ENCODE assay signal across 20 cellular contexts in the genomic region with DNA sequence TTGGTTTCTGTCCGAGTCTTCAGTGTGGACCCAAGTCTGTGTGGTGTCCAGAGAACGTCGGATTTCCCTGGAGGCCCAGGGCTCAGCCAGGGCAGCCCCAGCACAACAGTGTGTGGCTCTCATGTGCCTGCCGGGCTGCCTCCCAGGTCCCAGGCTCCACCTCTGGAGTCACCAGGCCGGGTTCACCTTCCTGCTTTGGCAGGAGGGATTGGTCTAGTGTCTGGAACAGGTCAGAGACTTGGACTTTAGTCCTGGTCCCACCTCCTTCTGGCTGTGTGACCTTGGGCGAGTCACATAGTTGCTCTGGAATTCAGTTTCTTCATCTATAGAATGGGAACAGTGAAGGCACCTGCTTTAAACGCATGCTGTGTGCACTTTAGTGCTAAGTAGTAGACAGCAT. TPM values are rescaled to one million over a fixed set of nuclear protein-coding genes. Genes with fewer than 3 reads are reported as not detected.
DNase-seq lines count a peak whose midpoint lies in the region; ATAC-seq, FAIRE-seq and TF ChIP-seq lines count a peak whose summit lies in the region.
"Had no signal": no experiment of that assay in that cellular context is flagged by ENCODE, and none has a peak within 500 bp of the region (broad histone marks: within the 10 kb centered on the region; RNA-seq: fewer than 3 reads in every experiment).

No MANE protein-coding gene starts in this region.

- peak in 3 of 4 donors; percentile 40 to 69 (median 53) for DNase-seq in body of pancreas
- DNase-seq in left lobe of liver (ENCODE audit: low spot score) = peak; percentile 87
- DNase-seq in mucosa of descending colon = peak in 2 of 3 donors; percentile 38 to 51
- peak; percentile 87 for DNase-seq in small intestine
- no peak for DNase-seq in neural progenitor cell (ENCODE audit: low spot score)
- DNase-seq in putamen (ENCODE audit: low spot score) = no peak
- DNase-seq: DMS153, DMS79 treated with DMSO at 0.1 percent for 48 hours, EL, H7 had no signal

- no peaks in the 10 kb centered on the region for H3K27me3 ChIP-seq in body of pancreas
- H3K27me3 ChIP-seq in small intestine (ENCODE audit: control insufficient read depth in 2 of 2, insufficient read depth in 2 of 2, low read length in 2 of 2) = no peaks in the 10 kb centered on the region
- H3K27me3 ChIP-seq in neural progenitor cell = no peaks in the 10 kb centered on the region

- no peak overlapping the region for H3K27ac Mint-ChIP-seq in neural progenitor cell
- H3K27ac Mint-ChIP-seq: GM23338 had no signal

- H3K4me1 Mint-ChIP-seq in neural progenitor cell = peaks cover 12% of the 10 kb centered on the region

- no peak for TF ChIP-seq POLR2A in body of pancreas (IDR thresholded peaks at IDR 0.05)

- H3K4me2 ChIP-seq in neural progenitor cell = no peak overlapping the region
- H3K4me2 ChIP-seq: GM23338 had no signal

- FAIRE-seq in small intestine (lab: Jason Lieb, UNC) = no peak
- FAIRE-seq: A204.1, G401.6, GM12891, HTR-8/SVneo had no signal

- TF ChIP-seq CTCF in body of pancreas (IDR thresholded peaks at IDR 0.05) (no peak), mucosa of descending colon (IDR thresholded peaks at IDR 0.05) (no peak), neural progenitor cell (IDR thresholded peaks at IDR 0.05) (no peak)

- H3K36me3 ChIP-seq in body of pancreas (replicated peaks in 1 of 2; ENCODE audit: insufficient read depth in 1 of 2, low read depth in 2 of 2) = peaks cover 0 to 8% of the 10 kb centered on the region in 2 donors
- H3K36me3 ChIP-seq in mucosa of descending colon (ENCODE audit: low read depth) = peaks cover 6% of the 10 kb centered on the region
- peaks cover 13 to 19% of the 10 kb centered on the region in 2 donors for H3K36me3 ChIP-seq in small intestine (ENCODE audit: control insufficient read depth in 2 of 2, insufficient read depth in 2 of 2, low read length in 2 of 2)
- H3K36me3 ChIP-seq in neural progenitor cell = no peaks in the 10 kb centered on the region

- ATAC-seq in body of pancreas = no peak
- ATAC-seq in left lobe of liver = peak; percentile 56
- peak; percentile 14 for ATAC-seq in mucosa of descending colon
- ATAC-seq in HG03442 (IDR thresholded peaks at IDR 0.05; ENCODE audit: unreplicated experiment) = no peak
- no peak for ATAC-seq in HG03280 (IDR thresholded peaks at IDR 0.05; ENCODE audit: unreplicated experiment)
- ATAC-seq: GM23338 had no signal

- H4K20me1 ChIP-seq in neural progenitor cell (ENCODE audit: low read depth) = peaks cover 10% of the 10 kb centered on the region

- 56% methylated on average over 7 of the region's 7 CpGs; no CpG with 5 or more reads in 1 of the 2 donors for WGBS in body of pancreas, 2 donors
- 42 to 76% (median 53%) methylated on average over 7 of the region's 7 CpGs for WGBS in small intestine, 3 donors

- H2AFZ ChIP-seq in neural progenitor cell (replicated peaks) = no peak overlapping the region
- H2AFZ ChIP-seq: GM23338 had no signal

- no peak overlapping the region for H3K9ac ChIP-seq in neural progenitor cell

- H3K79me2 ChIP-seq in neural progenitor cell (ENCODE audit: low read depth) = peaks cover 44% of the 10 kb centered on the region

- no peaks in the 10 kb centered on the region for H3K9me3 Mint-ChIP-seq in neural progenitor cell
- H3K9me3 Mint-ChIP-seq: GM23338 had no signal

- H3K4me1 ChIP-seq in body of pancreas = peaks cover 28% of the 10 kb centered on the region
- H3K4me1 ChIP-seq in mucosa of descending colon (ENCODE audit: low read depth) = peaks cover 35% of the 10 kb centered on the region
- peaks cover 5 to 16% of the 10 kb centered on the region in 2 donors for H3K4me1 ChIP-seq in small intestine (ENCODE audit: control insufficient read depth in 2 of 2, insufficient read depth in 1 of 2, low read depth in 1 of 2, low read length in 1 of 2)
- peaks cover 8% of the 10 kb centered on the region for H3K4me1 ChIP-seq in neural progenitor cell

- H3K9me3 ChIP-seq in body of pancreas (no peaks in the 10 kb centered on the region), mucosa of descending colon (no peaks in the 10 kb centered on the region), small intestine (ENCODE audit: control insufficient read depth, low read depth) (no peaks in the 10 kb centered on the region), neural progenitor cell (ENCODE audit: low read depth) (no peaks in the 10 kb centered on the region)

- intact Hi-C loops in body of pancreas (cut with DNase I) = no loop called here
- intact Hi-C loops in mucosa of descending colon (cut with DNase I, micrococcal nuclease) = no loop called here

- no peaks in the 10 kb centered on the region for H3F3A ChIP-seq in neural progenitor cell (ENCODE audit: low read depth)

- no peak overlapping the region for H3K4me3 Mint-ChIP-seq in neural progenitor cell
- H3K4me3 Mint-ChIP-seq: B cell, GM23338 had no signal

- H3K4me3 ChIP-seq in body of pancreas (no peak overlapping the region), mucosa of descending colon (no peak overlapping the region), small intestine (ENCODE audit: low read depth in 1 of 2, low read length in 2 of 2) (no peak overlapping the region), neural progenitor cell (no peak overlapping the region)
- H3K4me3 ChIP-seq: GM23338 had no signal

- peaks cover 2% of the 10 kb centered on the region for H3K27me3 Mint-ChIP-seq in neural progenitor cell (ENCODE audit: insufficient read depth, low read depth)
- H3K27me3 Mint-ChIP-seq: B cell; CD4-positive, alpha-beta memory T cell had no signal

- H3K36me3 Mint-ChIP-seq in neural progenitor cell = peaks cover 3% of the 10 kb centered on the region

- H3K27ac ChIP-seq in body of pancreas (peak overlapping the region in 2 of 4 donors; percentile 12 to 25), small intestine (ENCODE audit: low read depth in 1 of 2, low read length in 1 of 2) (peak overlapping the region in 1 of 2 donors; percentile 49), neural progenitor cell (no peak overlapping the region)
- H3K27ac ChIP-seq: C4-2B had no signal

RNA-seq across cellular contexts. Expression of a gene that starts 3.2 kb away (rescaled TPM):
- total RNA-seq in body of pancreas = 1 to 10 TPM; 2.9 to 7.9 TPM
- 21.7 TPM for total RNA-seq in left lobe of liver
- total RNA-seq in mucosa of descending colon = 10 to 100 TPM; 27.6 to 59.7 (median 48.3) TPM
- polyA plus RNA-seq in small intestine = 10 to 100 TPM; 28.4 to 34.9 (median 28.6) TPM
- total RNA-seq in neural progenitor cell (ENCODE audit: low replicate concordance) = 25.1 and 39.0 TPM in 2 replicates

RNA-seq across cellular contexts. Expression of a gene that starts 26.5 kb away (rescaled TPM):
- total RNA-seq in body of pancreas (100 to 1,000 TPM in 1 of 2 donors, 10 to 100 TPM in 1; 84.8 to 112 TPM), left lobe of liver (105 TPM), mucosa of descending colon (10 to 100 TPM; 62.0 to 86.5 (median 71.2) TPM), neural progenitor cell (ENCODE audit: low replicate concordance) (10.1 and 19.3 TPM in 2 replicates)
- polyA plus RNA-seq in small intestine = 100 to 1,000 TPM in 2 of 3 donors, 10 to 100 TPM in 1; 55.0 to 122 (median 103) TPM

RNA-seq across cellular contexts. Expression of a gene that starts 27.1 kb away (rescaled TPM):
- 10 to 100 TPM; 32.7 to 52.1 TPM for total RNA-seq in body of pancreas
- 62.3 TPM for total RNA-seq in left lobe of liver
- total RNA-seq in mucosa of descending colon = 100 to 1,000 TPM in 2 of 3 donors, 10 to 100 TPM in 1; 95.3 to 109 (median 109) TPM
- 100 to 1,000 TPM in 1 of 3 donors, 10 to 100 TPM in 2; 50.8 to 113 (median 55.9) TPM for polyA plus RNA-seq in small intestine
- total RNA-seq in neural progenitor cell (ENCODE audit: low replicate concordance) = 82.4 and 133 TPM in 2 replicates

RNA-seq across cellular contexts. Expression of a gene that starts 47.7 kb away (rescaled TPM):
- 10 to 100 TPM; 11.9 to 36.6 TPM for total RNA-seq in body of pancreas
- total RNA-seq in left lobe of liver = 22.1 TPM
- total RNA-seq in mucosa of descending colon = 10 to 100 TPM; 56.2 to 89.4 (median 57.1) TPM
- 100 to 1,000 TPM in 1 of 3 donors, 10 to 100 TPM in 2; 33.9 to 127 (median 88.1) TPM for polyA plus RNA-seq in small intestine
- 10.8 and 39.1 TPM in 2 replicates for total RNA-seq in neural progenitor cell (ENCODE audit: low replicate concordance)

RNA-seq across cellular contexts. Expression of a gene that starts 56.0 kb away (rescaled TPM):
- 100 to 1,000 TPM; 104 to 108 TPM for total RNA-seq in body of pancreas
- 31.3 TPM for total RNA-seq in left lobe of liver
- 100 to 1,000 TPM; 107 to 158 (median 128) TPM for total RNA-seq in mucosa of descending colon
- polyA plus RNA-seq in small intestine = 100 to 1,000 TPM in 1 of 3 donors, 10 to 100 TPM in 2; 88.6 to 112 (median 96.1) TPM
- total RNA-seq in neural progenitor cell (ENCODE audit: low replicate concordance) = 45.7 and 98.8 TPM in 2 replicates

Comparison
In these comparisons a context has a peak if more than half of its experiments do, and no peak if none do; other contexts are left out.
1. ATAC-seq: peak in left lobe of liver (single experiment) and mucosa of descending colon (single experiment); none in body of pancreas (single experiment), HG03442 (single experiment) and HG03280 (single experiment).
2. DNase-seq: peak in body of pancreas (3 of 4), left lobe of liver (single experiment), mucosa of descending colon (2 of 3) and small intestine (single experiment); none in neural progenitor cell (single experiment) and putamen (single experiment).